ENCODE assay signal across 8 cellular contexts in genomic region chr5:138610468-138611294, GRCh38. TPM values are rescaled to one million over a fixed set of nuclear protein-coding genes. Genes with fewer than 3 reads are reported as not detected.
DNase-seq lines count a peak whose midpoint lies in the region; ATAC-seq and TF ChIP-seq lines count a peak whose summit lies in the region.

No MANE protein-coding gene starts in this region.

- peak overlapping the region; percentile 94 for H3K4me2 ChIP-seq in smooth muscle cell

- H2AFZ ChIP-seq in smooth muscle cell (ENCODE audit: low read depth), result peak overlapping the region; percentile 99

- H3F3A ChIP-seq in smooth muscle cell (ENCODE audit: low read depth), result peaks cover 4% of the 10 kb centered on the region

- H3K9ac ChIP-seq in iPS-15b (ENCODE audit: low read depth, low read length) (peak overlapping the region; percentile 14), smooth muscle cell (ENCODE audit: low read depth) (no peak overlapping the region)

- TF ChIP-seq POLR2A in body of pancreas (IDR thresholded peaks at IDR 0.05), result no peak

- no peaks in the 10 kb centered on the region for H3K27me3 ChIP-seq in H7 (ENCODE audit: control insufficient read depth, insufficient read depth, low read length)
- H3K27me3 ChIP-seq in body of pancreas, result no peaks in the 10 kb centered on the region
- H3K27me3 ChIP-seq in iPS-15b (ENCODE audit: control insufficient read depth, insufficient read depth, low read length), result no peaks in the 10 kb centered on the region
- no peaks in the 10 kb centered on the region for H3K27me3 ChIP-seq in smooth muscle cell (ENCODE audit: low read depth)

- H4K20me1 ChIP-seq in smooth muscle cell (ENCODE audit: low read depth), result no peaks in the 10 kb centered on the region

- ATAC-seq in body of pancreas (peak; percentile 31), HG02852 (IDR thresholded peaks at IDR 0.05; ENCODE audit: unreplicated experiment) (no peak), HG02870 (IDR thresholded peaks at IDR 0.05; ENCODE audit: unreplicated experiment) (no peak), GM19463 (IDR thresholded peaks at IDR 0.05; ENCODE audit: unreplicated experiment) (no peak)

- H3K9me3 ChIP-seq in body of pancreas (no peaks in the 10 kb centered on the region), iPS-15b (ENCODE audit: control insufficient read depth, insufficient read depth, low read length) (no peaks in the 10 kb centered on the region), smooth muscle cell (replicated peaks; ENCODE audit: low read depth) (no peaks in the 10 kb centered on the region)

- H3K27ac ChIP-seq in body of pancreas (no peak overlapping the region), smooth muscle cell (ENCODE audit: low read depth) (peak overlapping the region; percentile 48)

- H3K36me3 ChIP-seq in H7 (replicated peaks; ENCODE audit: control insufficient read depth, insufficient read depth, low read length) (no peaks in the 10 kb centered on the region), body of pancreas (replicated peaks in 1 of 2; ENCODE audit: insufficient read depth in 1 of 2, low read depth in 2 of 2) (no peaks in the 10 kb centered on the region), iPS-15b (ENCODE audit: control insufficient read depth, insufficient read depth, low read length) (no peaks in the 10 kb centered on the region), smooth muscle cell (ENCODE audit: low read depth) (no peaks in the 10 kb centered on the region)

- H3K4me1 ChIP-seq in body of pancreas (no peaks in the 10 kb centered on the region), iPS-15b (ENCODE audit: control insufficient read depth, insufficient read depth, low read length) (peaks cover 12% of the 10 kb centered on the region), smooth muscle cell (ENCODE audit: low read depth) (peaks cover 22% of the 10 kb centered on the region)

- TF ChIP-seq CTCF in body of pancreas (IDR thresholded peaks at IDR 0.05) (no peak), smooth muscle cell (IDR thresholded peaks at IDR 0.05; ENCODE audit: borderline replicate concordance, insufficient read depth, poor library complexity, severe bottlenecking) (no peak)

- intact Hi-C loops in body of pancreas (cut with DNase I), result no loop called here

- H3K4me3 ChIP-seq in H7 (ENCODE audit: insufficient read depth, low read depth, low read length), result peak overlapping the region; percentile 61
- no peak overlapping the region for H3K4me3 ChIP-seq in body of pancreas
- peak overlapping the region; percentile 62 for H3K4me3 ChIP-seq in iPS-15b (ENCODE audit: low read depth, low read length)
- H3K4me3 ChIP-seq in smooth muscle cell, result peak overlapping the region; percentile 60

- WGBS in body of pancreas, 2 donors, result 49 to 64% methylated on average over 15 to 18 of the region's 18 CpGs
- 35% methylated on average over 17 of the region's 18 CpGs for WGBS in smooth muscle cell (ENCODE audit: low lambda C conversion rate)

- DNase-seq in H7 (peak; percentile 68), body of pancreas (no peak), smooth muscle cell (lab: John Stamatoyannopoulos, UW; ENCODE audit: unreplicated experiment) (no peak), HPDE6-E6E7 (ENCODE audit: extremely low spot score) (no peak)

- H3K79me2 ChIP-seq in smooth muscle cell (ENCODE audit: low read depth), result no peaks in the 10 kb centered on the region

RNA-seq across cellular contexts. Expression of gene HSPA9, which starts 35.5 kb away (rescaled TPM):
- 625 and 671 TPM in 2 replicates for total RNA-seq in H7 (2014; rRNA removed; shearing (Covaris generic))
- 10 to 100 TPM; 79.8 to 98.3 TPM for total RNA-seq in body of pancreas
- total RNA-seq in smooth muscle cell, result 263 and 317 TPM in 2 replicates
- polyA plus RNA-seq in smooth muscle cell, result 136 and 157 TPM in 2 replicates

Comparison
In these comparisons a context has a peak if more than half of its experiments do, and no peak if none do; other contexts are left out.
1. H3K4me3 ChIP-seq: peak in H7 (single experiment), iPS-15b (single experiment) and smooth muscle cell (single experiment); none in body of pancreas (0 of 2).